ENCODE assay signal across 33 cellular contexts in genomic region chr20:32350421-32350820, GRCh38.
"Had no signal": no experiment of that assay in that cellular context is flagged by ENCODE, and none has a peak within 500 bp of the region (broad histone marks: within the 10 kb centered on the region; RNA-seq: fewer than 3 reads in every experiment).

No MANE protein-coding gene starts in this region.

- H3K36me3 ChIP-seq: adrenal gland, ascending aorta, esophagus muscularis mucosa, heart left ventricle, uterus had no signal

- H2AFZ ChIP-seq: parathyroid adenoma had no signal

- H3K4me1 Mint-ChIP-seq: neural crest cell had no signal

- H3K9ac ChIP-seq: parathyroid adenoma had no signal

- H3K27ac Mint-ChIP-seq: activated CD4-positive, alpha-beta memory T cell treated with anti-CD3 and anti-CD28 coated beads for 36 hours; activated CD4-positive, alpha-beta T cell treated with anti-CD3 and anti-CD28 coated beads, Interleukin-2, amount 10 ng/mL, durations not matched to agents 24 days and 14 days; activated naive CD4-positive, alpha-beta T cell treated with anti-CD3 and anti-CD28 coated beads for 36 hours; activated naive CD8-positive, alpha-beta T cell treated with anti-CD3 and anti-CD28 coated beads for 36 hours; activated T-helper 1 cell treated with anti-CD3 and anti-CD28 coated beads, Interleukin-12 subunit alpha, Interleukin-12 subunit beta, Interleukin-2, Interleukin-4 antibody, amounts not matched to agents 30 ng/mL and 10 ng/mL and 1 ng/mL, durations not matched to agents 14 hours and 24 hours and 36 hours; brain; immature natural killer cell; type B pancreatic cell had no signal

- H3K4me3 Mint-ChIP-seq: activated CD4-positive, alpha-beta memory T cell treated with anti-CD3 and anti-CD28 coated beads for 36 hours; activated CD4-positive, alpha-beta T cell treated with anti-CD3 and anti-CD28 coated beads, Interleukin-2, amount 10 ng/mL, durations not matched to agents 24 days and 14 days; activated naive CD4-positive, alpha-beta T cell treated with anti-CD3 and anti-CD28 coated beads for 36 hours; activated naive CD8-positive, alpha-beta T cell treated with anti-CD3 and anti-CD28 coated beads for 36 hours; activated T-helper 1 cell treated with anti-CD3 and anti-CD28 coated beads, Interleukin-12 subunit alpha, Interleukin-12 subunit beta, Interleukin-2, Interleukin-4 antibody, amounts not matched to agents 30 ng/mL and 10 ng/mL and 1 ng/mL, durations not matched to agents 14 hours and 24 hours and 36 hours; brain; immature natural killer cell; naive thymus-derived CD4-positive, alpha-beta T cell; neural crest cell; type B pancreatic cell had no signal

- H3K9me3 ChIP-seq: adrenal gland, ascending aorta, esophagus muscularis mucosa, heart left ventricle, testis, uterus had no signal

- H3K9me3 Mint-ChIP-seq: activated CD4-positive, alpha-beta memory T cell treated with anti-CD3 and anti-CD28 coated beads for 36 hours; activated CD4-positive, alpha-beta T cell treated with anti-CD3 and anti-CD28 coated beads, Interleukin-2, amount 10 ng/mL, durations not matched to agents 24 days and 14 days; activated naive CD4-positive, alpha-beta T cell treated with anti-CD3 and anti-CD28 coated beads for 36 hours; activated naive CD8-positive, alpha-beta T cell treated with anti-CD3 and anti-CD28 coated beads for 36 hours; activated T-helper 1 cell treated with anti-CD3 and anti-CD28 coated beads, Interleukin-12 subunit alpha, Interleukin-12 subunit beta, Interleukin-2, Interleukin-4 antibody, amounts not matched to agents 30 ng/mL and 10 ng/mL and 1 ng/mL, durations not matched to agents 14 hours and 24 hours and 36 hours; brain; immature natural killer cell; neural crest cell; type B pancreatic cell had no signal

- H3K4me3 ChIP-seq: adrenal gland, ascending aorta, esophagus muscularis mucosa, heart left ventricle, testis, uterus had no signal

- H3K79me2 ChIP-seq: parathyroid adenoma had no signal

- H3K27ac ChIP-seq: adrenal gland, ascending aorta, esophagus muscularis mucosa, foreskin keratinocyte, heart left ventricle, parathyroid adenoma, testis, uterus, VCaP had no signal

- H3K27me3 Mint-ChIP-seq: activated CD4-positive, alpha-beta memory T cell treated with anti-CD3 and anti-CD28 coated beads for 36 hours; activated CD4-positive, alpha-beta T cell treated with anti-CD3 and anti-CD28 coated beads, Interleukin-2, amount 10 ng/mL, durations not matched to agents 24 days and 14 days; activated naive CD8-positive, alpha-beta T cell treated with anti-CD3 and anti-CD28 coated beads for 36 hours; naive thymus-derived CD4-positive, alpha-beta T cell; type B pancreatic cell had no signal

- H3K4me1 ChIP-seq: ascending aorta, foreskin keratinocyte, parathyroid adenoma, testis, uterus had no signal

- ATAC-seq: activated CD4-positive, CD25-positive, alpha-beta regulatory T cell treated with anti-CD3 and anti-CD28 coated beads, Interleukin-2, amount 50 U/mL, for 24 hours; foreskin keratinocyte; heart left ventricle; naive thymus-derived CD4-positive, alpha-beta T cell; right cardiac atrium; stimulated activated naive CD8-positive, alpha-beta T cell treated with anti-CD3 and anti-CD28 coated beads, Interleukin-15, Interleukin-2, amounts not matched to agents 100 U/mL and 50 U/mL, for 24 hours had no signal

- DNase-seq: activated CD4-positive, alpha-beta memory T cell treated with anti-CD3 and anti-CD28 coated beads for 36 hours; activated CD4-positive, alpha-beta T cell treated with anti-CD3 and anti-CD28 coated beads, Interleukin-2, amount 10 ng/mL, durations not matched to agents 24 days and 14 days; activated CD8-positive, alpha-beta memory T cell treated with anti-CD3 and anti-CD28 coated beads, Interleukin-2, amount 50 U/mL, for 4 hours; activated effector memory CD4-positive, alpha-beta T cell treated with anti-CD3 and anti-CD28 coated beads, Interleukin-2, amount 50 U/mL, for 16 hours; activated naive CD4-positive, alpha-beta T cell treated with anti-CD3 and anti-CD28 coated beads for 36 hours; activated naive CD8-positive, alpha-beta T cell treated with anti-CD3 and anti-CD28 coated beads for 36 hours; activated T-cell treated with anti-CD3 and anti-CD28 coated beads, Interleukin-2, amount 50 U/mL, for 1 hour; adrenal gland; cortex of kidney; effector CD4-positive, alpha-beta T cell; foreskin keratinocyte; heart left ventricle; hypothalamus; immature natural killer cell; kidney; midbrain; naive thymus-derived CD4-positive, alpha-beta T cell; occipital lobe; right cardiac atrium; stimulated activated CD4-positive, alpha-beta T cell treated with anti-CD3 and anti-CD28 coated beads, Interleukin-2, amount 100 ng/mL, for 48 hours; stimulated activated naive CD8-positive, alpha-beta T cell treated with anti-CD3 and anti-CD28 coated beads, Interleukin-15, Interleukin-2, amounts not matched to agents 100 U/mL and 50 U/mL, for 24 hours; T-helper 9 cell; testis; uterus had no signal

- H3K36me3 Mint-ChIP-seq: type B pancreatic cell had no signal

- H3K27me3 ChIP-seq: adrenal gland, ascending aorta, esophagus muscularis mucosa, foreskin keratinocyte, heart left ventricle, testis, uterus had no signal
